Comparison of ENCODE assay signal across 1 cellular context in the genomic region with DNA sequence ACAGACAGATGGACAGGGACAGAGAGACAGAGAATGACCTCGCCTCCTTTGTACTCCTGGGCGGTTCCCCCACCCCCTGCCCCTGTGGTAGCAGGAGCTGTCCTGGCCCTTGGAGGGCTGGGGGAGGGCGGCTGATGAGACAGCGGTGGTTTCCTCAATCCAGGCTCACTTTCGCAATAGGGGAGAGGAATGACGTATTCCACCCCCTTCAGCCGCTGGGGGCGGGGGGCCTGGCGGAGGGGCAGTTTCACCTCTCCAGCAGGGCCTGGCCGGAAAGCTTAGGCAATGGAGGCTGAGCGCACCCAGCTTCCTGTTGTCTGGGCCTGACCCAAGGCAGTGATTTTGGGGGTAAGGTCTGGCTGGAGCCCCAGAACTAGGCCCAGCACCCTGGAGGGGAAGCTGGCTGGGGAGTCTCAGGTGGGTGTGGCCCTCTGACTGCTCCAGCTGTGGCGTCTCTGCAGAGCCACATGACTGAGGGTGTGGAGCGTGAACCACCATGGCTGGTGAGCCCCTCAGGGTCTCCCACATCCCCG.
TF ChIP-seq lines count a peak whose summit lies in the region.

No MANE protein-coding gene starts in this region.

TF ChIP-seq in GM12878, 131 proteins besides CTCF, POLR2A, EP300 and RAD21 (continued from another document and continues in another):
- no peak for TF ChIP-seq ZBTB40 (IDR thresholded peaks at IDR 0.05; ENCODE audit: borderline replicate concordance)
- TF ChIP-seq BMI1 (IDR thresholded peaks at IDR 0.05; ENCODE audit: borderline replicate concordance): no peak
- TF ChIP-seq KDM1A (IDR thresholded peaks at IDR 0.05; ENCODE audit: borderline replicate concordance): no peak
- TF ChIP-seq SREBF2 (IDR thresholded peaks at IDR 0.05; ENCODE audit: low read length): no peak
- no peak for TF ChIP-seq E4F1 (IDR thresholded peaks at IDR 0.05; ENCODE audit: borderline replicate concordance, partially characterized antibody)
- no peak for TF ChIP-seq SREBF1 (IDR thresholded peaks at IDR 0.05; ENCODE audit: low read length)
- TF ChIP-seq SMAD5 (IDR thresholded peaks at IDR 0.05; ENCODE audit: low read depth): peak; percentile 47; the same call in 1 of the 2 replicates
- TF ChIP-seq CBX5 (IDR thresholded peaks at IDR 0.05; ENCODE audit: low read depth): no peak
- TF ChIP-seq EED (IDR thresholded peaks at IDR 0.05; ENCODE audit: low read depth): peak; percentile 97
- TF ChIP-seq, protein P1, sequence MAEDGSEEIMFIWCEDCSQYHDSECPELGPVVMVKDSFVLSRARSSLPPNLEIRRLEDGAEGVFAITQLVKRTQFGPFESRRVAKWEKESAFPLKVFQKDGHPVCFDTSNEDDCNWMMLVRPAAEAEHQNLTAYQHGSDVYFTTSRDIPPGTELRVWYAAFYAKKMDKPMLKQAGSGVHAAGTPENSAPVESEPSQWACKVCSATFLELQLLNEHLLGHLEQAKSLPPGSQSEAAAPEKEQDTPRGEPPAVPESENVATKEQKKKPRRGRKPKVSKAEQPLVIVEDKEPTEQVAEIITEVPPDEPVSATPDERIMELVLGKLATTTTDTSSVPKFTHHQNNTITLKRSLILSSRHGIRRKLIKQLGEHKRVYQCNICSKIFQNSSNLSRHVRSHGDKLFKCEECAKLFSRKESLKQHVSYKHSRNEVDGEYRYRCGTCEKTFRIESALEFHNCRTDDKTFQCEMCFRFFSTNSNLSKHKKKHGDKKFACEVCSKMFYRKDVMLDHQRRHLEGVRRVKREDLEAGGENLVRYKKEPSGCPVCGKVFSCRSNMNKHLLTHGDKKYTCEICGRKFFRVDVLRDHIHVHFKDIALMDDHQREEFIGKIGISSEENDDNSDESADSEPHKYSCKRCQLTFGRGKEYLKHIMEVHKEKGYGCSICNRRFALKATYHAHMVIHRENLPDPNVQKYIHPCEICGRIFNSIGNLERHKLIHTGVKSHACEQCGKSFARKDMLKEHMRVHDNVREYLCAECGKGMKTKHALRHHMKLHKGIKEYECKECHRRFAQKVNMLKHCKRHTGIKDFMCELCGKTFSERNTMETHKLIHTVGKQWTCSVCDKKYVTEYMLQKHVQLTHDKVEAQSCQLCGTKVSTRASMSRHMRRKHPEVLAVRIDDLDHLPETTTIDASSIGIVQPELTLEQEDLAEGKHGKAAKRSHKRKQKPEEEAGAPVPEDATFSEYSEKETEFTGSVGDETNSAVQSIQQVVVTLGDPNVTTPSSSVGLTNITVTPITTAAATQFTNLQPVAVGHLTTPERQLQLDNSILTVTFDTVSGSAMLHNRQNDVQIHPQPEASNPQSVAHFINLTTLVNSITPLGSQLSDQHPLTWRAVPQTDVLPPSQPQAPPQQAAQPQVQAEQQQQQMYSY (CRISPR knock-in tag; IDR thresholded peaks at IDR 0.05): no peak
- TF ChIP-seq SMC3 (IDR thresholded peaks at IDR 0.05; ENCODE audit: borderline replicate concordance, low read length): 0 out of 2 replicates have a peak, but pooled peaks have one; percentile 5
- peak; percentile 78 for TF ChIP-seq TCF3 (IDR thresholded peaks at IDR 0.05; ENCODE audit: borderline replicate concordance, insufficient read depth, low read depth, low read length)
- peak; percentile 85 for TF ChIP-seq SP1 (IDR thresholded peaks at IDR 0.05; ENCODE audit: low read depth, low read length)
- TF ChIP-seq ETV6 (conservative IDR thresholded peaks at IDR 0.05 in 1 of 2, IDR thresholded peaks at IDR 0.05 in 1 of 2; ENCODE audit: borderline replicate concordance in 1 of 2, low read depth in 1 of 2): peak in 1 of 2 experiments; percentile 52; a peak in 2 of 4 replicates
- TF ChIP-seq HDGF (IDR thresholded peaks at IDR 0.05): peak; percentile 91
- TF ChIP-seq ZNF24 (IDR thresholded peaks at IDR 0.05): peak; percentile 46; the same call in 1 of the 2 replicates
- peak; percentile 84 for TF ChIP-seq RELB (IDR thresholded peaks at IDR 0.05; ENCODE audit: low read depth)
- TF ChIP-seq PML (IDR thresholded peaks at IDR 0.05; ENCODE audit: low read length): no peak
- TF ChIP-seq MLLT1 (IDR thresholded peaks at IDR 0.05): 0 out of 2 replicates have a peak, but pooled peaks have one; percentile 18
- TF ChIP-seq ZSCAN29 (IDR thresholded peaks at IDR 0.05): 0 out of 2 replicates have a peak, but pooled peaks have one; percentile 45
- peak; percentile 72; the same call in 1 of the 2 replicates for TF ChIP-seq TCF12 (IDR thresholded peaks at IDR 0.05; ENCODE audit: low read depth, low read length)
- TF ChIP-seq JUNB (IDR thresholded peaks at IDR 0.05): peak; percentile 52; the same call in 1 of the 2 replicates
- TF ChIP-seq, protein P2, sequence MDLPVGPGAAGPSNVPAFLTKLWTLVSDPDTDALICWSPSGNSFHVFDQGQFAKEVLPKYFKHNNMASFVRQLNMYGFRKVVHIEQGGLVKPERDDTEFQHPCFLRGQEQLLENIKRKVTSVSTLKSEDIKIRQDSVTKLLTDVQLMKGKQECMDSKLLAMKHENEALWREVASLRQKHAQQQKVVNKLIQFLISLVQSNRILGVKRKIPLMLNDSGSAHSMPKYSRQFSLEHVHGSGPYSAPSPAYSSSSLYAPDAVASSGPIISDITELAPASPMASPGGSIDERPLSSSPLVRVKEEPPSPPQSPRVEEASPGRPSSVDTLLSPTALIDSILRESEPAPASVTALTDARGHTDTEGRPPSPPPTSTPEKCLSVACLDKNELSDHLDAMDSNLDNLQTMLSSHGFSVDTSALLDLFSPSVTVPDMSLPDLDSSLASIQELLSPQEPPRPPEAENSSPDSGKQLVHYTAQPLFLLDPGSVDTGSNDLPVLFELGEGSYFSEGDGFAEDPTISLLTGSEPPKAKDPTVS (IDR thresholded peaks at IDR 0.05; ENCODE audit: low read depth, low read length): no peak
- TF ChIP-seq, protein P3, sequence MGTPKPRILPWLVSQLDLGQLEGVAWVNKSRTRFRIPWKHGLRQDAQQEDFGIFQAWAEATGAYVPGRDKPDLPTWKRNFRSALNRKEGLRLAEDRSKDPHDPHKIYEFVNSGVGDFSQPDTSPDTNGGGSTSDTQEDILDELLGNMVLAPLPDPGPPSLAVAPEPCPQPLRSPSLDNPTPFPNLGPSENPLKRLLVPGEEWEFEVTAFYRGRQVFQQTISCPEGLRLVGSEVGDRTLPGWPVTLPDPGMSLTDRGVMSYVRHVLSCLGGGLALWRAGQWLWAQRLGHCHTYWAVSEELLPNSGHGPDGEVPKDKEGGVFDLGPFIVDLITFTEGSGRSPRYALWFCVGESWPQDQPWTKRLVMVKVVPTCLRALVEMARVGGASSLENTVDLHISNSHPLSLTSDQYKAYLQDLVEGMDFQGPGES (IDR thresholded peaks at IDR 0.05): no peak
- TF ChIP-seq GATAD2B (conservative IDR thresholded peaks at IDR 0.05; ENCODE audit: low read depth): peak; percentile 72
- no peak for TF ChIP-seq MYC (IDR thresholded peaks at IDR 0.05; ENCODE audit: insufficient read depth, insufficient read length, insufficient replicate concordance, low read length, severe bottlenecking)
- peak; percentile 82; the same call in 1 of the 2 replicates for TF ChIP-seq ZBED1 (IDR thresholded peaks at IDR 0.05; ENCODE audit: borderline replicate concordance)
- TF ChIP-seq RB1 (IDR thresholded peaks at IDR 0.05; ENCODE audit: borderline replicate concordance): no peak
- TF ChIP-seq IKZF2 (IDR thresholded peaks at IDR 0.05): peak; percentile 90 to 94
- TF ChIP-seq WRNIP1 (IDR thresholded peaks at IDR 0.05; ENCODE audit: borderline replicate concordance, low read depth, low read length): peak; percentile 47; the same call in 1 of the 2 replicates
- no peak for TF ChIP-seq RUNX3 (IDR thresholded peaks at IDR 0.05; ENCODE audit: low read length)
- peak in 1 of 2 experiments; percentile 92; a peak in 2 of 3 replicates for TF ChIP-seq EGR1 (IDR thresholded peaks at IDR 0.05; ENCODE audit: borderline replicate concordance in 1 of 2, low read depth in 2 of 2, low read length in 2 of 2)
- peak; percentile 89 for TF ChIP-seq DPF2 (IDR thresholded peaks at IDR 0.05)
- peak; percentile 63 for TF ChIP-seq SKIL (IDR thresholded peaks at IDR 0.05; ENCODE audit: low read depth, poor library complexity, severe bottlenecking)
- TF ChIP-seq IKZF1 (conservative IDR thresholded peaks at IDR 0.05): peak; percentile 93
- no peak for TF ChIP-seq ZNF622 (IDR thresholded peaks at IDR 0.05)
- TF ChIP-seq POLR2AphosphoS2 (IDR thresholded peaks at IDR 0.05; ENCODE audit: low read depth, low read length): peak; percentile 19; the same call in 1 of the 2 replicates
- TF ChIP-seq SPI1 (IDR thresholded peaks at IDR 0.05; ENCODE audit: borderline replicate concordance, insufficient read depth, low read depth, low read length): peak; percentile 24; the same call in 1 of the 2 replicates
- no peak for TF ChIP-seq ASH2L (IDR thresholded peaks at IDR 0.05; ENCODE audit: borderline replicate concordance, low read depth)
- TF ChIP-seq BCL11A (IDR thresholded peaks at IDR 0.05; ENCODE audit: low read depth, low read length): peak; percentile 84
- no peak for TF ChIP-seq TARDBP (IDR thresholded peaks at IDR 0.05; ENCODE audit: borderline replicate concordance)
